ENCODE assay signal across 11 cellular contexts in the genomic region with DNA sequence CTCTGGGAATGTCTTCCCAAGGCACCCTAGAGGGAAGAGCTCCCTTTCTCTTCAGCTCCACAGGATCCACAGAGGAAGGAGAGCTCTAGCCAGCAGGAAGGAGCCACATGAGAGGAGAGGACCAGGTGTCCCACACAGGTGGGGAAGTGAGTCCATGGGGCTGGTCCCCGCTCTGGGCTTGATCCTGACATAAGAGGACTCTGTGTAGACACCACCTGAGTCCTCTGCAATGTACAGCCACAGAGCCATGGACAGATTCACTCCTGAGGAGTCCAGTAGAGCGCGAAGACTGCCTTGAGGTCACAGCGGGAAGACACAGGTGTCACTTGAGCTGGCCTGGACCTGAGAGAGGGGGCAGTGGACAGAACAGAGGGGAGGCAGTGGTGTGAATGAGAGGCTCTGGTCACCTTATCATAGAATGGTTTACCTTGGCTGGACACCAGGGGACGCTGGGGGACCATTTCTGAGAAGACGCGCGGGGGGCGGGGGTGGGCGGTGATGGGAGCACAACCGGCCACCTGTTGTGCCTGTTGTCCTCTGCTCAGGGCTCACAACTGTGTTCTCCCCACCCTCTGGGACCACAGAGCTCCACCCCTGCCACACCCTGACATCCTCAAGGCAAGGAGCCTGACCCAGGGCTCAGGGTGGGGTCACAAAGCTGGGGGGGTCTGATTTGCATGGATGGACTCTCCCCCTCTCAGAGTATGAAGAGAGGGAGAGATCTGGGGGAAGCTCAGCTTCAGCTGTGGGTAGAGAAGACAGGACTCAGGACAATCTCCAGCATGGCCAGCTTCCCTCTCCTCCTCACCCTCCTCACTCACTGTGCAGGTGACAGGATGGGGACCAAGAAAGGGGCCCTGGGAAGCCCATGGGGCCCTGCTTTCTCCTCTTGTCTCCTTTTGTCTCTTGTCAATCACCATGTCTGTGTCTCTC.
A peak's percentile ranks its signal among the peaks of the same experiment; 100 is the strongest.
DNase-seq lines count a peak whose midpoint lies in the region; ATAC-seq and TF ChIP-seq lines count a peak whose summit lies in the region.
"Had no signal": no experiment of that assay in that cellular context is flagged by ENCODE, and none has a peak within 500 bp of the region (broad histone marks: within the 10 kb centered on the region; RNA-seq: fewer than 3 reads in every experiment).

No MANE protein-coding gene starts in this region.

- ATAC-seq in GM23338: peak; percentile 81
- peak in 3 of 4 donors; percentile 19 to 41 (median 36) for ATAC-seq in right lobe of liver
- no peak for ATAC-seq in GM21737 (IDR thresholded peaks at IDR 0.05; ENCODE audit: unreplicated experiment)
- ATAC-seq in HG02884 (IDR thresholded peaks at IDR 0.05; ENCODE audit: unreplicated experiment): no peak
- ATAC-seq: heart left ventricle had no signal

- H4K20me1 ChIP-seq in GM23338 (replicated peaks; ENCODE audit: insufficient read depth): no peaks in the 10 kb centered on the region; the same call in none of the 2 replicates

- H3K9me3 Mint-ChIP-seq in Caco-2 (ENCODE audit: unreplicated experiment): no peaks in the 10 kb centered on the region
- no peaks in the 10 kb centered on the region for H3K9me3 Mint-ChIP-seq in GM23338

- intact Hi-C loops in Caco-2 (cut with micrococcal nuclease; ENCODE audit: unreplicated experiment): no loop called here
- intact Hi-C loops in right lobe of liver (cut with DNase I): no loop called here

- H3K27ac Mint-ChIP-seq in Caco-2 (ENCODE audit: unreplicated experiment) (no peak overlapping the region), GM23338 (no peak overlapping the region)
- H3K27ac Mint-ChIP-seq: nephron had no signal

- H3K4me3 ChIP-seq in Caco-2 (ENCODE audit: low read depth, low read length): no peak overlapping the region
- H3K4me3 ChIP-seq in GM23338: no peak overlapping the region
- no peak overlapping the region for H3K4me3 ChIP-seq in SJCRH30
- H3K4me3 ChIP-seq in right lobe of liver: no peak overlapping the region
- H3K4me3 ChIP-seq: heart left ventricle had no signal

- peaks cover 11% of the 10 kb centered on the region for H3K27me3 Mint-ChIP-seq in Caco-2 (ENCODE audit: insufficient read depth, unreplicated experiment)
- H3K27me3 Mint-ChIP-seq in GM23338 (ENCODE audit: insufficient read depth, low read depth, poor library complexity): peaks cover 98% of the 10 kb centered on the region

- no peaks in the 10 kb centered on the region for H3K79me2 ChIP-seq in GM23338 (replicated peaks; ENCODE audit: insufficient read depth)

- H3K36me3 Mint-ChIP-seq in Caco-2 (ENCODE audit: insufficient read depth, unreplicated experiment) (no peaks in the 10 kb centered on the region), GM23338 (ENCODE audit: low read depth) (no peaks in the 10 kb centered on the region)

- H3K27me3 ChIP-seq in Caco-2 (replicated peaks; ENCODE audit: control insufficient read depth, insufficient read depth, low read length) (no peaks in the 10 kb centered on the region), GM23338 (ENCODE audit: insufficient read depth) (peaks cover 100% of the 10 kb centered on the region), SJCRH30 (no peaks in the 10 kb centered on the region), right lobe of liver (no peaks in the 10 kb centered on the region)

- no peaks in the 10 kb centered on the region for H3K9me2 ChIP-seq in GM23338 (ENCODE audit: insufficient read depth)

- H3K4me3 Mint-ChIP-seq in Caco-2 (ENCODE audit: unreplicated experiment) (no peak overlapping the region), GM23338 (no peak overlapping the region)
- H3K4me3 Mint-ChIP-seq: nephron had no signal

- DNase-seq in Caco-2: peak in 1 of 2 experiments; percentile 26
- peak; percentile 66 for DNase-seq in GM23338 (ENCODE audit: low spot score)
- DNase-seq in SJCRH30: peak; percentile 87 to 93
- DNase-seq in right lobe of liver: no peak
- no peak for DNase-seq in NCI-H2171 (lab: John Stamatoyannopoulos, UW)
- DNase-seq in cerebellum (ENCODE audit: low spot score): no peak
- DNase-seq: activated CD8-positive, alpha-beta memory T cell treated with anti-CD3 and anti-CD28 coated beads for 24 hours; heart left ventricle had no signal

- WGBS in right lobe of liver (ENCODE audit: insufficient coverage, low coverage, low lambda C conversion rate, missing lambda C conversion rate): 14% methylated on average over 3 of the region's 11 CpGs

- H3K9me3 ChIP-seq in Caco-2 (no peaks in the 10 kb centered on the region), SJCRH30 (replicated peaks) (no peaks in the 10 kb centered on the region), right lobe of liver (no peaks in the 10 kb centered on the region)
- H3K9me3 ChIP-seq: heart left ventricle had no signal

- H3K4me2 ChIP-seq in GM23338: no peak overlapping the region

- H3K27ac ChIP-seq in GM23338 (ENCODE audit: low read depth): no peak overlapping the region
- peak overlapping the region; percentile 42 for H3K27ac ChIP-seq in SJCRH30
- H3K27ac ChIP-seq in right lobe of liver: no peak overlapping the region
- H3K27ac ChIP-seq: heart left ventricle had no signal

- no TSS peak for BruUV-seq in Caco-2 (replicated peaks; lab: Mats Ljungman, UMichigan)

- H2AFZ ChIP-seq in GM23338: no peak overlapping the region

- POLR2A ChIA-PET in Caco-2 (lab: Charles Lee): no interaction called here

- TF ChIP-seq POLR2A in right lobe of liver (IDR thresholded peaks at IDR 0.05): no peak

- H3K36me3 ChIP-seq in Caco-2 (ENCODE audit: control insufficient read depth, insufficient read depth, low read length) (no peaks in the 10 kb centered on the region), GM23338 (ENCODE audit: insufficient read depth) (no peaks in the 10 kb centered on the region; the same call in 1 of the 2 replicates), SJCRH30 (no peaks in the 10 kb centered on the region), right lobe of liver (no peaks in the 10 kb centered on the region)
- H3K36me3 ChIP-seq: heart left ventricle had no signal

- H3K4me1 ChIP-seq in Caco-2 (no peaks in the 10 kb centered on the region), GM23338 (ENCODE audit: insufficient read depth) (no peaks in the 10 kb centered on the region), SJCRH30 (peaks cover 64% of the 10 kb centered on the region), right lobe of liver (no peaks in the 10 kb centered on the region)
- H3K4me1 ChIP-seq: heart left ventricle had no signal

- H3K4me1 Mint-ChIP-seq in Caco-2 (ENCODE audit: low read depth, unreplicated experiment): no peaks in the 10 kb centered on the region
- H3K4me1 Mint-ChIP-seq in GM23338: no peaks in the 10 kb centered on the region; the same call in 2 of the 3 replicates

- no peaks in the 10 kb centered on the region for H3F3A ChIP-seq in GM23338 (replicated peaks; ENCODE audit: low read depth)

- TF ChIP-seq CTCF in Caco-2 (IDR thresholded peaks at IDR 0.05; ENCODE audit: insufficient read depth in 1 of 2, low read depth in 1 of 2, low read length in 1 of 2, severe bottlenecking in 1 of 2, unreplicated experiment in 1 of 2) (peak; percentile 17 to 46), GM23338 (conservative IDR thresholded peaks at IDR 0.05; ENCODE audit: low read depth in 2 of 2) (peak; percentile 49 to 53), right lobe of liver (IDR thresholded peaks at IDR 0.05) (peak in 2 of 4 donors; percentile 14 to 24)

- CTCF ChIA-PET in Caco-2 (lab: Charles Lee): no interaction called here

TF ChIP-seq in GM23338, 12 proteins besides CTCF, POLR2A, EP300 and RAD21 (continues in another document):
- TF ChIP-seq ZNF331 (CRISPR knock-in tag; IDR thresholded peaks at IDR 0.05; ENCODE audit: low read depth) (no peak), JUNB (IDR thresholded peaks at IDR 0.05; ENCODE audit: unreplicated experiment) (no peak), CREB1 (CRISPR knock-in tag; IDR thresholded peaks at IDR 0.05; ENCODE audit: low read depth) (no peak), NANOG (IDR thresholded peaks at IDR 0.05; ENCODE audit: borderline replicate concordance) (no peak), ZNF114 (CRISPR knock-in tag; IDR thresholded peaks at IDR 0.05) (no peak)
- TF ChIP-seq, protein P1, sequence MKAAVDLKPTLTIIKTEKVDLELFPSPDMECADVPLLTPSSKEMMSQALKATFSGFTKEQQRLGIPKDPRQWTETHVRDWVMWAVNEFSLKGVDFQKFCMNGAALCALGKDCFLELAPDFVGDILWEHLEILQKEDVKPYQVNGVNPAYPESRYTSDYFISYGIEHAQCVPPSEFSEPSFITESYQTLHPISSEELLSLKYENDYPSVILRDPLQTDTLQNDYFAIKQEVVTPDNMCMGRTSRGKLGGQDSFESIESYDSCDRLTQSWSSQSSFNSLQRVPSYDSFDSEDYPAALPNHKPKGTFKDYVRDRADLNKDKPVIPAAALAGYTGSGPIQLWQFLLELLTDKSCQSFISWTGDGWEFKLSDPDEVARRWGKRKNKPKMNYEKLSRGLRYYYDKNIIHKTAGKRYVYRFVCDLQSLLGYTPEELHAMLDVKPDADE (IDR thresholded peaks at IDR 0.05): no peak

Comparison
In these comparisons a context has a peak if more than half of its experiments do, and no peak if none do; other contexts are left out.
1. DNase-seq: peak in GM23338 (single experiment) and SJCRH30 (2 of 2); none in right lobe of liver (0 of 3), NCI-H2171 (single experiment) and cerebellum (single experiment).
2. ATAC-seq: peak in GM23338 (single experiment) and right lobe of liver (3 of 4); none in GM21737 (single experiment) and HG02884 (single experiment).